8 cellular contexts compared by ENCODE assay signal in genomic region chr21:42258150-42258884, GRCh38. TPM values are rescaled to one million over a fixed set of nuclear protein-coding genes. Genes with fewer than 3 reads are reported as not detected.
DNase-seq lines count a peak whose midpoint lies in the region; ATAC-seq and TF ChIP-seq lines count a peak whose summit lies in the region.

No MANE protein-coding gene starts in this region.

- no peak for ATAC-seq in HG02884 (IDR thresholded peaks at IDR 0.05; ENCODE audit: unreplicated experiment)

- H3K27ac ChIP-seq in temporal lobe (ENCODE audit: low read depth, low read length) = peak overlapping the region; percentile 27

- TF ChIP-seq CTCF in fibroblast of the aortic adventitia (IDR thresholded peaks at IDR 0.05; ENCODE audit: insufficient read depth, low read length) = peak; percentile 79

- DNase-seq in Daoy (ENCODE audit: low read depth) (peak; percentile 62), HT1080 (ENCODE audit: low read depth) (peak; percentile 34), RKO (ENCODE audit: low spot score) (peak; percentile 37), activated T-helper 1 cell treated with Interleukin-2 at 50 U/mL for 16 hours (ENCODE audit: low read depth) (peak; percentile 66), fibroblast of the aortic adventitia (ENCODE audit: low read depth) (peak; percentile 51), nucleus accumbens (lab: John Stamatoyannopoulos, UW) (peak in 52 of 56 donors; percentile 14 to 86 (median 65))

- no peak overlapping the region for H3K4me3 ChIP-seq in fibroblast of the aortic adventitia (ENCODE audit: low read depth, low read length)

RNA-seq across cellular contexts. Expression of gene ABCG1, which starts 39.4 kb away (rescaled TPM):
- total RNA-seq in Daoy (2014; rRNA removed; shearing (Covaris generic)) = 0.51 TPM in 2 replicates
- total RNA-seq in HT1080 (2014; rRNA removed; shearing (Covaris generic)) = not detected in 2 replicates
- polyA plus RNA-seq in HT1080 (2015; cell fraction: cytosol; rRNA removed) = 0.12 and 0.16 TPM in 2 replicates
- 0.12 and 0.33 TPM in 2 replicates for polyA plus RNA-seq in HT1080 (2015; cell fraction: nucleus; rRNA removed)
- total RNA-seq in fibroblast of the aortic adventitia (ENCODE audit: low replicate concordance) (0.08 and 0.09 TPM in 2 replicates), temporal lobe (15.0 TPM)

RNA-seq across cellular contexts. Expression of gene TFF3, which starts 56.9 kb away (rescaled TPM):
- 2.4 and 3.4 TPM in 2 replicates for total RNA-seq in Daoy (2014; rRNA removed; shearing (Covaris generic))
- not detected in 2 replicates for total RNA-seq in HT1080 (2014; rRNA removed; shearing (Covaris generic))
- 0.19 TPM in 1 of 2 replicates, not detected in the other for polyA plus RNA-seq in HT1080 (2015; cell fraction: cytosol; rRNA removed)
- 0.12 TPM in 1 of 2 replicates, not detected in the other for polyA plus RNA-seq in HT1080 (2015; cell fraction: nucleus; rRNA removed)
- total RNA-seq in fibroblast of the aortic adventitia (ENCODE audit: low replicate concordance) (not detected in 2 replicates), temporal lobe (not detected)

Comparison
In these comparisons a context has a peak if more than half of its experiments do, and no peak if none do; other contexts are left out.
1. RNA of gene ABCG1, which starts 39.4 kb away (total RNA-seq): 15.0 TPM in temporal lobe (single experiment); 0.51 TPM in Daoy, 0.08 to 0.09 TPM in fibroblast of the aortic adventitia and not detected in HT1080; every median in the first group is over 10 times any median in the second.
2. Peak in every context shown above with its lines, with median percentiles within 50 percentile points of each other: DNase-seq.